16 cellular contexts compared by ENCODE assay signal in the genomic region with DNA sequence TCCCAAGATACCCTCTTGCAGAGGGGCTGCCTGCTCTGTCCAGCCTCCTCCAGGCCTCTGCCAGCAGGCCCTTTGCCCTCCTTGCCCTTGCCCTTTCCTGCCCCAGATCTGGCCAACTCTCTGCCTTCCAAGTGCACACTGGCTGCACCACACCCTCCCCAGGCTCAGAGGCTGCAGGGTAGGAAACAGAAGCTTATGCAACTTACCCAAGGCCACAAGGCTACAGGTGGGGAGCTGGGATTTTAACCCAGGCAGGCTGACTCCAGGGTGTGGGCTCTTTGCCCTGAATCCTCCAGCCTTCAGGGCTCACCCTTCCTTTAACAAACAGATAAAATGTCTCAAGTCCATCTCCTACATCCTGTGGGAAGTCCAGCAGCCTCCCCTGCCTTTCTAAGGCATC.
"Had no signal": no experiment of that assay in that cellular context is flagged by ENCODE, and none has a peak within 500 bp of the region (broad histone marks: within the 10 kb centered on the region; RNA-seq: fewer than 3 reads in every experiment).

No MANE protein-coding gene starts in this region.

- DNase-seq: activated CD4-positive, alpha-beta T cell treated with anti-CD3 and anti-CD28 coated beads for 4 hours; activated CD8-positive, alpha-beta T cell treated with anti-CD3 and anti-CD28 coated beads, Interleukin-2, amount 10 ng/mL, durations not matched to agents 7 days and 5 days; activated effector memory CD4-positive, alpha-beta T cell treated with Interleukin-2 at 50 U/mL for 16 hours; amygdala; dorsolateral prefrontal cortex; esophagus squamous epithelium; foreskin fibroblast; glutamatergic neuron; mesendoderm; retina; T-helper 1 cell; thyroid gland had no signal

- H3K4me2 ChIP-seq: neural progenitor cell, smooth muscle cell had no signal

- H2AFZ ChIP-seq: neural progenitor cell had no signal

- H3K27me3 ChIP-seq: dorsolateral prefrontal cortex, esophagus squamous epithelium, neural progenitor cell, thyroid gland had no signal

- H3K27ac ChIP-seq: dorsolateral prefrontal cortex, esophagus squamous epithelium, neural progenitor cell, thyroid gland had no signal

- H3K36me3 ChIP-seq: esophagus squamous epithelium, neural progenitor cell, thyroid gland had no signal

- H3K9me3 ChIP-seq: esophagus squamous epithelium, thyroid gland had no signal

- H3K9ac ChIP-seq: neural progenitor cell had no signal

- H3K4me3 ChIP-seq: dorsolateral prefrontal cortex, esophagus squamous epithelium, neural progenitor cell, smooth muscle cell, thyroid gland had no signal

- ATAC-seq: activated CD8-positive, alpha-beta T cell treated with anti-CD3 and anti-CD28 coated beads, Interleukin-2, amount 10 ng/mL, durations not matched to agents 7 days and 5 days; activated naive CD4-positive, alpha-beta T cell treated with anti-CD3 and anti-CD28 coated beads, Interleukin-2, amount 50 U/mL, for 72 hours; left lobe of liver had no signal
